ENCODE assay signal across 7 cellular contexts in the genomic region with DNA sequence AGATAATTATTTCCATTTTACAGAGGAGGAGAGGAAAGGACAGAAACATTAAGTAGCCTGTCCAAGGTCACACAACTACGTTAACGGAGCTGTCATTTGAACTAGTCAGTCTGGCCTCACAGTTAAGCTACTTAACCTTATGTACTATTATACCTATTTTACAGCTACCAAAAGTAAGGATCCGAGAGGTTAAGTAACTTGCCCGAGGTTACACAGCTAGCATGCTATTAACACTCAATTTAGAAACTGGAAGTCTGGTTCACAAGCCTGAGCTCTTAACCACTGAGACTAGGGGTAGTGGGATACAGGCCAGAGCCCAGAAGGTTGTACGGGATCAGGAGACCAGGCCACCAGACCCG. TPM values are rescaled to one million over a fixed set of nuclear protein-coding genes. Genes with fewer than 3 reads are reported as not detected.
A peak's percentile ranks its signal among the peaks of the same experiment; 100 is the strongest.
DNase-seq lines count a peak whose midpoint lies in the region; ATAC-seq, FAIRE-seq and TF ChIP-seq lines count a peak whose summit lies in the region.

No MANE protein-coding gene starts in this region.

- TF ChIP-seq CTCF in HL-60 (IDR thresholded peaks at IDR 0.05; ENCODE audit: insufficient read depth, low read length) = no peak
- TF ChIP-seq CTCF in stomach (IDR thresholded peaks at IDR 0.05) = no peak

- peak overlapping the region; percentile 87 for H3K4me3 ChIP-seq in HL-60 (replicated peaks; ENCODE audit: insufficient read depth, low read length)
- peak overlapping the region; percentile 85 for H3K4me3 ChIP-seq in iPS-18c (ENCODE audit: insufficient read depth, low read depth, low read length)
- H3K4me3 ChIP-seq in stomach = peak overlapping the region; percentile 77 to 95 (median 82)

- H3K27me3 Mint-ChIP-seq in activated T-helper 2 cell treated with anti-CD3 and anti-CD28 coated beads, Interferon-gamma antibody, Interleukin-2, Interleukin-4, amounts not matched to agents 10 μg/mL and 5 μg/mL and 100 μg/mL, durations not matched to agents 14 hours and 24 hours and 36 hours (ENCODE audit: low read depth) = no peaks in the 10 kb centered on the region

- intact Hi-C loops in activated T-helper 2 cell treated with anti-CD3 and anti-CD28 coated beads, Interferon-gamma antibody, Interleukin-2, Interleukin-4, amounts not matched to agents 10 μg/mL and 5 μg/mL and 100 μg/mL, durations not matched to agents 14 hours and 24 hours and 36 hours (cut with micrococcal nuclease) = loop anchor here (1.0 kb wide), 3 partner anchors 9 to 67 kb away; a partner anchor contains a TSS
- intact Hi-C loops in stomach (cut with DNase I; ENCODE audit: low total_unique reads) = no loop called here

- no peak for TF ChIP-seq EP300 in stomach (IDR thresholded peaks at IDR 0.05)

- no peaks in the 10 kb centered on the region for H3K27me3 ChIP-seq in HL-60 (ENCODE audit: insufficient read depth, poor library complexity, severe bottlenecking)
- H3K27me3 ChIP-seq in stomach = no peaks in the 10 kb centered on the region

- FAIRE-seq in urothelium cell line (lab: Jason Lieb, UNC) = no peak

- no peaks in the 10 kb centered on the region for H3K9me3 Mint-ChIP-seq in activated T-helper 2 cell treated with anti-CD3 and anti-CD28 coated beads, Interferon-gamma antibody, Interleukin-2, Interleukin-4, amounts not matched to agents 10 μg/mL and 5 μg/mL and 100 μg/mL, durations not matched to agents 14 hours and 24 hours and 36 hours

- H3K4me1 ChIP-seq in stomach = peaks cover 38 to 54% (median 52%) of the 10 kb centered on the region in 4 donors

- TF ChIP-seq POLR2A in stomach (IDR thresholded peaks at IDR 0.05) = no peak

- WGBS in stomach, 5 donors = 29 to 45% (median 41%) methylated on average over 6 of the region's 6 CpGs

- ATAC-seq in HG03439 (IDR thresholded peaks at IDR 0.05; ENCODE audit: unreplicated experiment) = no peak

- no peaks in the 10 kb centered on the region for H3K9me3 ChIP-seq in iPS-18c (ENCODE audit: control insufficient read depth, insufficient read depth, low read length)
- no peaks in the 10 kb centered on the region for H3K9me3 ChIP-seq in stomach

- peaks cover 45% of the 10 kb centered on the region for H3K4me1 Mint-ChIP-seq in activated T-helper 2 cell treated with anti-CD3 and anti-CD28 coated beads, Interferon-gamma antibody, Interleukin-2, Interleukin-4, amounts not matched to agents 10 μg/mL and 5 μg/mL and 100 μg/mL, durations not matched to agents 14 hours and 24 hours and 36 hours (ENCODE audit: low read depth)

- H3K27ac ChIP-seq in HL-60 (replicated peaks) (peak overlapping the region; percentile 85), stomach (peak overlapping the region; percentile 91 to 98 (median 97))

- peaks cover 42% of the 10 kb centered on the region for H3K36me3 Mint-ChIP-seq in activated T-helper 2 cell treated with anti-CD3 and anti-CD28 coated beads, Interferon-gamma antibody, Interleukin-2, Interleukin-4, amounts not matched to agents 10 μg/mL and 5 μg/mL and 100 μg/mL, durations not matched to agents 14 hours and 24 hours and 36 hours (ENCODE audit: low read depth)

- H3K27ac Mint-ChIP-seq in activated T-helper 2 cell treated with anti-CD3 and anti-CD28 coated beads, Interferon-gamma antibody, Interleukin-2, Interleukin-4, amounts not matched to agents 10 μg/mL and 5 μg/mL and 100 μg/mL, durations not matched to agents 14 hours and 24 hours and 36 hours = peak overlapping the region; percentile 97

- peak overlapping the region; percentile 96 for H3K4me3 Mint-ChIP-seq in activated T-helper 2 cell treated with anti-CD3 and anti-CD28 coated beads, Interferon-gamma antibody, Interleukin-2, Interleukin-4, amounts not matched to agents 10 μg/mL and 5 μg/mL and 100 μg/mL, durations not matched to agents 14 hours and 24 hours and 36 hours (ENCODE audit: low read depth)

- no peak for DNase-seq in HL-60 (ENCODE audit: low read depth in 1 of 2, low spot score in 1 of 2)
- no peak for DNase-seq in activated T-helper 2 cell treated with anti-CD3 and anti-CD28 coated beads, Interferon-gamma antibody, Interleukin-2, Interleukin-4, amounts not matched to agents 10 μg/mL and 5 μg/mL and 100 μg/mL, durations not matched to agents 14 hours and 24 hours and 36 hours (ENCODE audit: low spot score)
- no peak for DNase-seq in stomach
- no peak for DNase-seq in OCI-M1 (lab: John Stamatoyannopoulos, UW)
- DNase-seq in urothelium cell line (ENCODE audit: low spot score) = no peak

- peaks cover 0 to 29% (median 15%) of the 10 kb centered on the region in 4 donors for H3K36me3 ChIP-seq in stomach

RNA-seq across cellular contexts. Expression of a gene that starts 0.5 kb away (rescaled TPM):
- 4.2 and 4.4 TPM in 2 replicates for total RNA-seq in activated T-helper 2 cell treated with anti-CD3 and anti-CD28 coated beads, Interferon-gamma antibody, Interleukin-2, Interleukin-4, amounts not matched to agents 10 μg/mL and 5 μg/mL and 100 μg/mL, durations not matched to agents 14 hours and 24 hours and 36 hours
- total RNA-seq in stomach = 10 to 100 TPM in 1 of 5 donors, 1 to 10 TPM in 2, under 1 TPM in 1, not detected in 1; 0.58 to 31.4 (median 4.5) TPM
- polyA plus RNA-seq in stomach = 1 to 10 TPM; 2.6 to 4.9 (median 2.6) TPM

RNA-seq across cellular contexts. Expression of a gene that starts 0.5 kb away (rescaled TPM):
- total RNA-seq in activated T-helper 2 cell treated with anti-CD3 and anti-CD28 coated beads, Interferon-gamma antibody, Interleukin-2, Interleukin-4, amounts not matched to agents 10 μg/mL and 5 μg/mL and 100 μg/mL, durations not matched to agents 14 hours and 24 hours and 36 hours = 32.0 and 33.3 TPM in 2 replicates
- total RNA-seq in stomach = 10 to 100 TPM in 4 of 5 donors, 1 to 10 TPM in 1; 1.2 to 55.6 (median 23.7) TPM
- polyA plus RNA-seq in stomach = 10 to 100 TPM; 38.8 to 55.9 (median 45.1) TPM

RNA-seq across cellular contexts. Expression of a gene that starts 8.3 kb away (rescaled TPM):
- not detected in 2 replicates for total RNA-seq in activated T-helper 2 cell treated with anti-CD3 and anti-CD28 coated beads, Interferon-gamma antibody, Interleukin-2, Interleukin-4, amounts not matched to agents 10 μg/mL and 5 μg/mL and 100 μg/mL, durations not matched to agents 14 hours and 24 hours and 36 hours
- total RNA-seq in stomach = not detected
- not detected for polyA plus RNA-seq in stomach

RNA-seq across cellular contexts. Expression of a gene that starts 8.9 kb away (rescaled TPM):
- 220 and 231 TPM in 2 replicates for total RNA-seq in activated T-helper 2 cell treated with anti-CD3 and anti-CD28 coated beads, Interferon-gamma antibody, Interleukin-2, Interleukin-4, amounts not matched to agents 10 μg/mL and 5 μg/mL and 100 μg/mL, durations not matched to agents 14 hours and 24 hours and 36 hours
- 100 to 1,000 TPM in 1 of 5 donors, 10 to 100 TPM in 4; 18.7 to 141 (median 27.2) TPM for total RNA-seq in stomach
- 10 to 100 TPM; 28.9 to 68.8 (median 51.0) TPM for polyA plus RNA-seq in stomach

RNA-seq across cellular contexts. Expression of a gene that starts 15.2 kb away (rescaled TPM):
- total RNA-seq in activated T-helper 2 cell treated with anti-CD3 and anti-CD28 coated beads, Interferon-gamma antibody, Interleukin-2, Interleukin-4, amounts not matched to agents 10 μg/mL and 5 μg/mL and 100 μg/mL, durations not matched to agents 14 hours and 24 hours and 36 hours = 133 and 142 TPM in 2 replicates
- 100 to 1,000 TPM in 3 of 5 donors, 10 to 100 TPM in 2; 33.9 to 263 (median 138) TPM for total RNA-seq in stomach
- 10 to 100 TPM; 27.8 to 36.6 (median 33.4) TPM for polyA plus RNA-seq in stomach
